In genomic region chr15:42711746-42712145, GRCh38 we compare ENCODE assay signal across 32 cellular contexts.
"Had no signal": no experiment of that assay in that cellular context is flagged by ENCODE, and none has a peak within 500 bp of the region (broad histone marks: within the 10 kb centered on the region; RNA-seq: fewer than 3 reads in every experiment).

No MANE protein-coding gene starts in this region.

- H3K36me3 Mint-ChIP-seq: activated naive CD8-positive, alpha-beta T cell; WTC11 had no signal

- FAIRE-seq: astrocyte, bronchial epithelial cell, frontal cortex had no signal

- H3K27ac ChIP-seq: brain microvascular endothelial cell, coronary artery, VCaP had no signal

- H3K27me3 Mint-ChIP-seq: activated CD4-positive, alpha-beta memory T cell treated with anti-CD3 and anti-CD28 coated beads, Interleukin-2, amount 10 ng/mL, durations not matched to agents 7 days and 5 days; activated CD4-positive, alpha-beta T cell treated with anti-CD3 and anti-CD28 coated beads, Interleukin-2, amount 10 ng/mL, durations not matched to agents 7 days and 5 days; activated naive CD8-positive, alpha-beta T cell; activated T-cell treated with anti-CD3 and anti-CD28 coated beads, Interleukin-2, amount 50 U/mL, for 24 hours; activated T-helper 17 cell treated with anti-CD3 and anti-CD28 coated beads, Interleukin-2, amount 50 U/mL, for 72 hours; dendritic cell treated with granulocyte-macrophage colony-stimulating factor and Interleukin-4, amounts not matched to agents 40 ng/mL and 50 ng/mL, for 4 days had no signal

- H3K4me1 Mint-ChIP-seq: WTC11 had no signal

- H3K36me3 ChIP-seq: brain microvascular endothelial cell had no signal

- H3K27me3 ChIP-seq: brain microvascular endothelial cell, dorsolateral prefrontal cortex had no signal

- H3K4me3 ChIP-seq: coronary artery, dorsolateral prefrontal cortex had no signal

- DNase-seq: activated CD4-positive, alpha-beta memory T cell treated with anti-CD3 and anti-CD28 coated beads, Interleukin-2, amount 10 ng/mL, durations not matched to agents 7 days and 5 days; activated CD4-positive, alpha-beta T cell treated with anti-CD3 and anti-CD28 coated beads for 1 hour; activated CD4-positive, alpha-beta T cell treated with anti-CD3 and anti-CD28 coated beads for 4 hours; activated CD4-positive, alpha-beta T cell treated with anti-CD3 and anti-CD28 coated beads, Interleukin-2, amount 10 ng/mL, durations not matched to agents 7 days and 5 days; activated CD4-positive, alpha-beta T cell treated with anti-CD3 and anti-CD28 coated beads, Interleukin-2, amount 50 U/mL, for 4 hours; activated CD8-positive, alpha-beta memory T cell treated with anti-CD3 and anti-CD28 coated beads, Interleukin-2, amount 50 U/mL, for 48 hours; activated effector memory CD4-positive, alpha-beta T cell treated with Interleukin-2 at 50 U/mL for 16 hours; activated gamma-delta T cell treated with Interleukin-2 at 50 U/mL for 16 hours; activated naive CD4-positive, alpha-beta T cell treated with anti-CD3 and anti-CD28 coated beads, Interleukin-2, amount 50 U/mL, for 16 hours; activated naive CD4-positive, alpha-beta T cell treated with Interleukin-2 at 50 U/mL for 16 hours; activated T-cell treated with anti-CD3 and anti-CD28 coated beads for 4 hours; activated T-cell treated with anti-CD3 and anti-CD28 coated beads, Interleukin-2, amount 50 U/mL, for 24 hours; amniotic stem cell; anterior cingulate cortex; brain microvascular endothelial cell; caudate nucleus; cerebellar nuclear complex; dorsolateral prefrontal cortex; effector memory CD4-positive, alpha-beta T cell; endodermal cell; foreskin fibroblast; T-helper 2 cell had no signal

- H3K9me3 Mint-ChIP-seq: activated CD4-positive, alpha-beta memory T cell treated with anti-CD3 and anti-CD28 coated beads, Interleukin-2, amount 10 ng/mL, durations not matched to agents 7 days and 5 days; activated CD4-positive, alpha-beta T cell treated with anti-CD3 and anti-CD28 coated beads, Interleukin-2, amount 10 ng/mL, durations not matched to agents 7 days and 5 days; activated T-cell treated with anti-CD3 and anti-CD28 coated beads, Interleukin-2, amount 50 U/mL, for 24 hours; activated T-helper 17 cell treated with anti-CD3 and anti-CD28 coated beads, Interleukin-2, amount 50 U/mL, for 72 hours; dendritic cell treated with granulocyte-macrophage colony-stimulating factor and Interleukin-4, amounts not matched to agents 40 ng/mL and 50 ng/mL, for 4 days; endodermal cell; WTC11 had no signal

- H3K4me3 Mint-ChIP-seq: activated CD4-positive, alpha-beta memory T cell treated with anti-CD3 and anti-CD28 coated beads, Interleukin-2, amount 10 ng/mL, durations not matched to agents 7 days and 5 days; activated CD4-positive, alpha-beta T cell treated with anti-CD3 and anti-CD28 coated beads, Interleukin-2, amount 10 ng/mL, durations not matched to agents 7 days and 5 days; activated naive CD8-positive, alpha-beta T cell; activated T-cell treated with anti-CD3 and anti-CD28 coated beads, Interleukin-2, amount 50 U/mL, for 24 hours; activated T-helper 17 cell treated with anti-CD3 and anti-CD28 coated beads, Interleukin-2, amount 50 U/mL, for 72 hours; dendritic cell treated with granulocyte-macrophage colony-stimulating factor and Interleukin-4, amounts not matched to agents 40 ng/mL and 50 ng/mL, for 4 days; endodermal cell; WTC11 had no signal

- ATAC-seq: activated T-helper 17 cell treated with anti-CD3 and anti-CD28 coated beads, Interleukin-2, amount 50 U/mL, for 72 hours; esophagus mucosa; WTC11 had no signal
